In the genomic region with DNA sequence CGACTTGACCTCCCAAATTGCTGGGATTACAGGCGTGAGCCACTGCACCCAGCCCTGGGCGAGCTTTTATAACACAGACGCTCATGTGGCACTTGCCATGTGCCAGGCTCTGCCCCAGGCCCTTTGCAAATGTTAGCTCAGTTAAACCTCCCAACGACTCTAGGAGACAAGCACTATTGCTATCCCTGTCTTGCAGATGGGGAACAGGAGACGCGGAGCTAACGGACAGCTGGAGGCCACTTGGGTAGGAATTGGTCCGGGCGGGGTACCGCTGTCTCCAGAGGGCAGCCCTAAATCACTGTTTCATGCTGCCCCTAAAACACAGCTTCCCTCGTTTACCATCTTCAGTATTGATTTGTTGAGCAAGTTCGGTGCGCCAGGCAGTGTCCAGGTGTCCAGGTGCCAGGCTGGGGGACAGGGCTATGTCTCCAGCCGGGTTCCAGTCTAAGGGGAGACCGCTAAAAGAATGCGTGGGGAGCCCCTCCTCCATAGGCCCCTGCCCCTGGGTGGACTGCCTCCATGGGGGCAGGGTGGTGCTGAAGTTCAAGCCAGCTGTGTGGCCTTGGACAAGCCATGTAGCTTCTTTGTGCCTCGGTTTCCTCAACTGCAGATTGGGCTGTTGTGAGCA, we compare ENCODE assay signal across 13 cellular contexts. TPM values are rescaled to one million over a fixed set of nuclear protein-coding genes. Genes with fewer than 3 reads are reported as not detected.
DNase-seq lines count a peak whose midpoint lies in the region; ATAC-seq, FAIRE-seq and TF ChIP-seq lines count a peak whose summit lies in the region.
"Had no signal": no experiment of that assay in that cellular context is flagged by ENCODE, and none has a peak within 500 bp of the region (broad histone marks: within the 10 kb centered on the region; RNA-seq: fewer than 3 reads in every experiment).

No MANE protein-coding gene starts in this region.

- CTCF ChIA-PET in HEK293 (lab: Yijun Ruan, JAX) (interaction anchor here (0.6 to 1.7 kb wide), 11 partner anchors 11 to 969 kb away, joined by 3 to 7 read pairs (median 4); no protein-coding TSS in a partner anchor), K562 (lab: Yijun Ruan, JAX; ENCODE audit: low intra/inter-chr PET ratio) (interaction anchor here (0.6 kb wide), 1 partner anchor 61 kb away, joined by 3 read pairs; no protein-coding TSS in a partner anchor)

- H3K4me1 ChIP-seq in HEK293 (ENCODE audit: control insufficient read depth, insufficient read depth, low read length), result 0 out of 2 replicates have a peak, but pooled peaks cover 3% of the 10 kb centered on the region
- H3K4me1 ChIP-seq in K562 (replicated peaks in 1 of 2; ENCODE audit: control insufficient read depth in 2 of 2, insufficient read depth in 2 of 2, low read length in 2 of 2), result peaks cover 64 to 95% of the 10 kb centered on the region in 2 experiments
- peaks cover 48% of the 10 kb centered on the region for H3K4me1 ChIP-seq in BE2C

- no TSS peak for BruUV-seq in K562 (replicated peaks; lab: Mats Ljungman, UMichigan)

- no peak for TF ChIP-seq EP300 in K562 (IDR thresholded peaks at IDR 0.05; ENCODE audit: low read length)

- H3K27ac Mint-ChIP-seq in T-helper 1 cell treated with Interleukin-12 subunit alpha and Interleukin-12 subunit beta and Interleukin-4 antibody, amounts not matched to agents 30 μg/mL and 1 μg/mL, for 36 hours, result peak overlapping the region; percentile 47
- H3K27ac Mint-ChIP-seq in natural killer cell treated with Interleukin-12 subunit alpha and Interleukin-12 subunit beta and Interleukin-15 and Interleukin-18, amount 100 ng/mL, for 72 hours, result peak overlapping the region; percentile 29 to 31

- H3K27me3 ChIP-seq in K562 (ENCODE audit: control insufficient read depth in 2 of 2, insufficient read depth in 2 of 2, low read length in 2 of 2) (no peaks in the 10 kb centered on the region), BE2C (no peaks in the 10 kb centered on the region)

- no peak overlapping the region for H2AFZ ChIP-seq in K562 (ENCODE audit: low read depth, low read length)

- no peak overlapping the region for H3K9ac ChIP-seq in K562 (ENCODE audit: insufficient read depth in 1 of 2, low read depth in 2 of 2, low read length in 2 of 2)

- intact Hi-C loops in K562 (cut with micrococcal nuclease), result no loop called here

- no peaks in the 10 kb centered on the region for H3K9me1 ChIP-seq in K562 (ENCODE audit: control insufficient read depth, insufficient read depth, low read length)

- POLR2A ChIA-PET in HEK293 (lab: Yijun Ruan, JAX) (interaction anchor here (1.2 to 1.7 kb wide), 3 partner anchors 14 to 69 kb away, joined by 3 to 6 read pairs (median 5); partner anchors contain the start of gene TK1), K562 (lab: Yijun Ruan, JAX) (interaction anchor here (0.6 to 1.1 kb wide), 7 partner anchors 8 to 167 kb away, joined by 3 to 5 read pairs (median 4); no protein-coding TSS in a partner anchor)

- FAIRE-seq in K562 (lab: Jason Lieb, UNC), result no peak

- peak overlapping the region; percentile 7; the same call in 1 of the 2 replicates for H3K4me2 ChIP-seq in K562 (ENCODE audit: insufficient read depth, low read length)

- TF ChIP-seq RAD21 in K562 (CRISPR knock-in tag; conservative IDR thresholded peaks at IDR 0.05 in 1 of 2, IDR thresholded peaks at IDR 0.05 in 1 of 2), result no peak

- H3K27me3 Mint-ChIP-seq in T-helper 1 cell treated with Interleukin-12 subunit alpha and Interleukin-12 subunit beta and Interleukin-4 antibody, amounts not matched to agents 30 μg/mL and 1 μg/mL, for 36 hours (ENCODE audit: low read depth), result no peaks in the 10 kb centered on the region
- H3K27me3 Mint-ChIP-seq in natural killer cell treated with Interleukin-12 subunit alpha and Interleukin-12 subunit beta and Interleukin-15 and Interleukin-18, amount 100 ng/mL, for 72 hours, result peaks cover 7% of the 10 kb centered on the region in 2 donors

- peaks cover 25% of the 10 kb centered on the region for H3K79me2 ChIP-seq in K562 (ENCODE audit: control insufficient read depth, insufficient read depth, low read length)
- H3K79me2 ChIP-seq: parathyroid adenoma had no signal

- no peak for DNase-seq in T-helper 1 cell
- DNase-seq in K562 (ENCODE audit: extremely low read depth in 1 of 4, low spot score in 3 of 4), result peak in 1 of 4 experiments; percentile 6
- no peak for DNase-seq in natural killer cell treated with Interleukin-12 subunit alpha and Interleukin-12 subunit beta and Interleukin-15 and Interleukin-18, amount 100 ng/mL, for 72 hours (ENCODE audit: low spot score)
- DNase-seq in AG20443 (ENCODE audit: low spot score), result no peak
- DNase-seq in BE2C, result no peak
- no peak for DNase-seq in anterior cingulate cortex (lab: John Stamatoyannopoulos, UW)
- DNase-seq: cerebellar nuclear complex, SIG-M5 had no signal

- H3K9me3 ChIP-seq in HEK293 (ENCODE audit: control insufficient read depth, insufficient read depth, low read depth, low read length), result no peaks in the 10 kb centered on the region
- no peaks in the 10 kb centered on the region for H3K9me3 ChIP-seq in K562 (replicated peaks; ENCODE audit: control insufficient read depth, insufficient read depth, low read depth, low read length)
- no peaks in the 10 kb centered on the region for H3K9me3 ChIP-seq in BE2C

- TF ChIP-seq POLR2A in K562 (conservative IDR thresholded peaks at IDR 0.05), result no peak

- H3K4me3 ChIP-seq in HEK293 (ENCODE audit: low read depth, low read length) (no peak overlapping the region), K562 (no peak overlapping the region), BE2C (ENCODE audit: low read depth, low read length) (no peak overlapping the region)

- in situ Hi-C loops in K562 (cut with MboI), result no loop called here

- H3K36me3 Mint-ChIP-seq in T-helper 1 cell treated with Interleukin-12 subunit alpha and Interleukin-12 subunit beta and Interleukin-4 antibody, amounts not matched to agents 30 μg/mL and 1 μg/mL, for 36 hours (ENCODE audit: low read depth), result peaks cover 2% of the 10 kb centered on the region
- no peaks in the 10 kb centered on the region for H3K36me3 Mint-ChIP-seq in natural killer cell treated with Interleukin-12 subunit alpha and Interleukin-12 subunit beta and Interleukin-15 and Interleukin-18, amount 100 ng/mL, for 72 hours

- H3K36me3 ChIP-seq in HEK293 (ENCODE audit: control insufficient read depth in 2 of 2, insufficient read depth in 1 of 2, low read length in 2 of 2) (no peaks in the 10 kb centered on the region), K562 (ENCODE audit: control insufficient read depth, insufficient read depth, low read length) (no peaks in the 10 kb centered on the region), BE2C (no peaks in the 10 kb centered on the region)

- H3K9me3 Mint-ChIP-seq in T-helper 1 cell treated with Interleukin-12 subunit alpha and Interleukin-12 subunit beta and Interleukin-4 antibody, amounts not matched to agents 30 μg/mL and 1 μg/mL, for 36 hours, result no peaks in the 10 kb centered on the region
- no peaks in the 10 kb centered on the region for H3K9me3 Mint-ChIP-seq in natural killer cell treated with Interleukin-12 subunit alpha and Interleukin-12 subunit beta and Interleukin-15 and Interleukin-18, amount 100 ng/mL, for 72 hours

- H3K4me1 Mint-ChIP-seq in T-helper 1 cell treated with Interleukin-12 subunit alpha and Interleukin-12 subunit beta and Interleukin-4 antibody, amounts not matched to agents 30 μg/mL and 1 μg/mL, for 36 hours (ENCODE audit: low read depth), result peaks cover 66% of the 10 kb centered on the region
- H3K4me1 Mint-ChIP-seq in natural killer cell treated with Interleukin-12 subunit alpha and Interleukin-12 subunit beta and Interleukin-15 and Interleukin-18, amount 100 ng/mL, for 72 hours (ENCODE audit: low read depth in 2 of 2), result peaks cover 19 to 30% of the 10 kb centered on the region in 2 donors

- no peak for TF ChIP-seq CTCF in HEK293 (tag by site-specific recombination; IDR thresholded peaks at IDR 0.05)
- TF ChIP-seq CTCF in K562 (IDR thresholded peaks at IDR 0.05 in 2 of 3, conservative IDR thresholded peaks at IDR 0.05 in 1 of 3; ENCODE audit: insufficient read depth in 2 of 3, low read depth in 1 of 3, low read length in 3 of 3), result no peak
- TF ChIP-seq CTCF in BE2C (IDR thresholded peaks at IDR 0.05; ENCODE audit: low read depth, low read length), result no peak

- H3K4me3 Mint-ChIP-seq in T-helper 1 cell treated with Interleukin-12 subunit alpha and Interleukin-12 subunit beta and Interleukin-4 antibody, amounts not matched to agents 30 μg/mL and 1 μg/mL, for 36 hours, result peak overlapping the region; percentile 42
- H3K4me3 Mint-ChIP-seq in natural killer cell treated with Interleukin-12 subunit alpha and Interleukin-12 subunit beta and Interleukin-15 and Interleukin-18, amount 100 ng/mL, for 72 hours, result peak overlapping the region; percentile 50

- WGBS in K562 (ENCODE audit: insufficient coverage, low coverage, missing lambda C conversion rate), result 88% methylated on average over 18 of the region's 18 CpGs

- no peak for ATAC-seq in K562
- ATAC-seq in natural killer cell treated with Interleukin-12 subunit alpha and Interleukin-12 subunit beta and Interleukin-15 and Interleukin-18, amount 100 ng/mL, for 72 hours, result no peak

- no peak overlapping the region for H3K27ac ChIP-seq in HEK293 (ENCODE audit: extremely low read depth, low read depth, low read length)
- H3K27ac ChIP-seq in K562 (ENCODE audit: extremely low read depth, low read depth, low read length), result peak overlapping the region; percentile 23; the same call in 1 of the 3 replicates

- no peaks in the 10 kb centered on the region for H4K20me1 ChIP-seq in K562 (replicated peaks; ENCODE audit: control insufficient read depth, insufficient read depth, low read length)

RNA-seq across cellular contexts. Expression of gene TMEM235, which starts 23.7 kb away (rescaled TPM):
- not detected in 2 replicates for total RNA-seq in K562 (2011; cell fraction: chromatin; rRNA removed; ENCODE audit: low replicate concordance)
- 0.17 TPM in 1 of 2 replicates, not detected in the other for total RNA-seq in K562 (2011; cell fraction: nucleolus; rRNA removed)
- total RNA-seq in K562 (2011; cell fraction: nucleoplasm; rRNA removed), result not detected in 2 replicates
- total RNA-seq in K562 (2014; rRNA removed) (not detected in 2 replicates), K562 (2014; rRNA removed; fragmentation: Illumina TruSeq; extraction: Trizol) (not detected in 2 replicates), K562 (2015; rRNA removed; fragmentation: Illumina TruSeq; extraction: Trizol) (not detected in 2 replicates), K562 (2021) (not detected in 2 replicates)
- polyA plus RNA-seq in K562 (2011; rRNA removed) (not detected in 2 replicates), K562 (2014; fragmentation: Illumina TruSeq; extraction: Trizol) (not detected in 2 replicates), K562 (2014; fragmentation: Nextera tagmentation; extraction: Ambion mirVana) (not detected), K562 (2014; rRNA removed) (not detected in 2 replicates)
- polyA plus RNA-seq in K562 (2011; cell fraction: cytosol; rRNA removed), result not detected in 2 replicates
- not detected in 2 replicates for polyA plus RNA-seq in K562 (2011; cell fraction: nucleus; rRNA removed)
- not detected in 2 replicates for polyA plus RNA-seq in K562 (2012)
- not detected in 2 replicates for polyA minus RNA-seq in K562 (2011; rRNA and poly(A)+ RNA removed)
- not detected in 2 replicates for polyA minus RNA-seq in K562 (2011; cell fraction: cytosol; rRNA and poly(A)+ RNA removed)
- not detected in 2 replicates for polyA minus RNA-seq in K562 (2011; cell fraction: nucleus; rRNA and poly(A)+ RNA removed)
- not detected for total RNA-seq in natural killer cell treated with Interleukin-12 subunit alpha and Interleukin-12 subunit beta and Interleukin-15 and Interleukin-18, amount 100 ng/mL, for 72 hours
- polyA plus RNA-seq in BE2C (2012; ENCODE audit: insufficient read depth, insufficient read length, low read depth), result not detected
- total RNA-seq: foreskin keratinocyte, GM12878 had no signal
- polyA plus RNA-seq: foreskin keratinocyte, GM12878 had no signal

RNA-seq across cellular contexts. Expression of gene BIRC5, which starts 41.1 kb away (rescaled TPM):
- total RNA-seq in K562 (2011; cell fraction: chromatin; rRNA removed; ENCODE audit: low replicate concordance), result 88.6 and 104 TPM in 2 replicates
- total RNA-seq in K562 (2011; cell fraction: nucleolus; rRNA removed), result 92.8 and 99.1 TPM in 2 replicates
- total RNA-seq in K562 (2011; cell fraction: nucleoplasm; rRNA removed), result 114 and 121 TPM in 2 replicates
- total RNA-seq in K562 (2014; rRNA removed), result 114 and 140 TPM in 2 replicates
- total RNA-seq in K562 (2014; rRNA removed; fragmentation: Illumina TruSeq; extraction: Trizol), result 79.1 and 79.9 TPM in 2 replicates
- total RNA-seq in K562 (2015; rRNA removed; fragmentation: Illumina TruSeq; extraction: Trizol), result 101 and 106 TPM in 2 replicates
- 101 and 104 TPM in 2 replicates for total RNA-seq in K562 (2021)
- polyA plus RNA-seq in K562 (2011; rRNA removed), result 61.4 and 64.4 TPM in 2 replicates
- polyA plus RNA-seq in K562 (2011; cell fraction: cytosol; rRNA removed), result 55.7 and 67.4 TPM in 2 replicates
- 37.3 and 40.7 TPM in 2 replicates for polyA plus RNA-seq in K562 (2011; cell fraction: nucleus; rRNA removed)
- 67.7 and 78.4 TPM in 2 replicates for polyA plus RNA-seq in K562 (2012)
- 74.6 and 88.8 TPM in 2 replicates for polyA plus RNA-seq in K562 (2014; fragmentation: Illumina TruSeq; extraction: Trizol)
- polyA plus RNA-seq in K562 (2014; fragmentation: Nextera tagmentation; extraction: Ambion mirVana), result 100 to 1,000 TPM in 1 of 2 experiments, 10 to 100 TPM in 1; 98.2 to 107 TPM
- 127 and 155 TPM in 2 replicates for polyA plus RNA-seq in K562 (2014; rRNA removed)
- polyA minus RNA-seq in K562 (2011; rRNA and poly(A)+ RNA removed), result 83.8 and 87.5 TPM in 2 replicates
- 34.3 and 38.4 TPM in 2 replicates for polyA minus RNA-seq in K562 (2011; cell fraction: cytosol; rRNA and poly(A)+ RNA removed)
- polyA minus RNA-seq in K562 (2011; cell fraction: nucleus; rRNA and poly(A)+ RNA removed), result 36.9 and 58.9 TPM in 2 replicates
- total RNA-seq in natural killer cell treated with Interleukin-12 subunit alpha and Interleukin-12 subunit beta and Interleukin-15 and Interleukin-18, amount 100 ng/mL, for 72 hours, result 100 to 1,000 TPM in 1 of 2 donors, 10 to 100 TPM in 1; 42.4 to 100 TPM
- 12.0 TPM for polyA plus RNA-seq in BE2C (2012; ENCODE audit: insufficient read depth, insufficient read length, low read depth)
